ENCODE assay signal across 21 cellular contexts in genomic region chr1:30662291-30662840, GRCh38.
"Had no signal": no experiment of that assay in that cellular context is flagged by ENCODE, and none has a peak within 500 bp of the region (broad histone marks: within the 10 kb centered on the region; RNA-seq: fewer than 3 reads in every experiment).

No MANE protein-coding gene starts in this region.

- H3K4me3 ChIP-seq: thoracic aorta had no signal

- H3K36me3 ChIP-seq: thoracic aorta had no signal

- ATAC-seq: activated T-cell treated with anti-CD3 and anti-CD28 coated beads, Interleukin-2, amount 50 U/mL, for 72 hours; esophagus mucosa; natural killer cell treated with Interleukin-12 subunit alpha and Interleukin-12 subunit beta and Interleukin-15 and Interleukin-18, amount 100 ng/mL, for 72 hours; T-helper 17 cell had no signal

- DNase-seq: activated CD4-positive, alpha-beta memory T cell treated with anti-CD3 and anti-CD28 coated beads for 36 hours; activated CD4-positive, alpha-beta T cell treated with anti-CD3 and anti-CD28 coated beads for 48 hours; activated CD4-positive, CD25-positive, alpha-beta regulatory T cell; activated gamma-delta T cell treated with Interleukin-2 at 50 U/mL for 16 hours; activated T-cell treated with anti-CD3 and anti-CD28 coated beads, Interleukin-2, amount 50 U/mL, for 72 hours; central memory CD4-positive, alpha-beta T cell; effector memory CD4-positive, alpha-beta T cell; foreskin melanocyte; immature natural killer cell; nucleus accumbens; stimulated activated CD4-positive, alpha-beta T cell treated with anti-CD3 and anti-CD28 coated beads, Interleukin-4, amount 100 ng/mL, for 24 hours; stimulated activated naive CD4-positive, alpha-beta T cell treated with Interleukin-2 at 50 U/mL for 16 hours; T-helper 17 cell had no signal

- H3K27ac Mint-ChIP-seq: activated CD4-positive, alpha-beta memory T cell treated with anti-CD3 and anti-CD28 coated beads for 36 hours; activated naive CD4-positive, alpha-beta T cell treated with anti-CD3 and anti-CD28 coated beads, Interleukin-2, amount 50 U/mL, for 24 hours; activated T-cell treated with anti-CD3 and anti-CD28 coated beads, Interleukin-2, amount 50 U/mL, for 72 hours; immature natural killer cell; memory B cell; natural killer cell treated with Interleukin-12 subunit alpha and Interleukin-12 subunit beta and Interleukin-15 and Interleukin-18, amount 100 ng/mL, for 72 hours; T-helper 17 cell had no signal

- H3K4me1 Mint-ChIP-seq: activated naive CD4-positive, alpha-beta T cell treated with anti-CD3 and anti-CD28 coated beads, Interleukin-2, amount 50 U/mL, for 24 hours; immature natural killer cell; memory B cell; T-helper 17 cell had no signal

- H3K9me3 ChIP-seq: thoracic aorta had no signal

- H3K27ac ChIP-seq: thoracic aorta had no signal

- H3K4me3 Mint-ChIP-seq: activated CD4-positive, alpha-beta memory T cell treated with anti-CD3 and anti-CD28 coated beads for 36 hours; activated naive CD4-positive, alpha-beta T cell treated with anti-CD3 and anti-CD28 coated beads, Interleukin-2, amount 50 U/mL, for 24 hours; activated T-cell treated with anti-CD3 and anti-CD28 coated beads, Interleukin-2, amount 50 U/mL, for 72 hours; immature natural killer cell; memory B cell; natural killer cell treated with Interleukin-12 subunit alpha and Interleukin-12 subunit beta and Interleukin-15 and Interleukin-18, amount 100 ng/mL, for 72 hours; T-helper 17 cell had no signal

- H3K9me3 Mint-ChIP-seq: activated CD4-positive, alpha-beta memory T cell treated with anti-CD3 and anti-CD28 coated beads for 36 hours; activated naive CD4-positive, alpha-beta T cell treated with anti-CD3 and anti-CD28 coated beads, Interleukin-2, amount 50 U/mL, for 24 hours; activated T-cell treated with anti-CD3 and anti-CD28 coated beads, Interleukin-2, amount 50 U/mL, for 72 hours; memory B cell; natural killer cell treated with Interleukin-12 subunit alpha and Interleukin-12 subunit beta and Interleukin-15 and Interleukin-18, amount 100 ng/mL, for 72 hours had no signal

- H3K27me3 Mint-ChIP-seq: natural killer cell treated with Interleukin-12 subunit alpha and Interleukin-12 subunit beta and Interleukin-15 and Interleukin-18, amount 100 ng/mL, for 72 hours had no signal

- FAIRE-seq: colon, endothelial cell of umbilical vein had no signal

- H3K36me3 Mint-ChIP-seq: activated CD4-positive, alpha-beta memory T cell treated with anti-CD3 and anti-CD28 coated beads for 36 hours; activated naive CD4-positive, alpha-beta T cell treated with anti-CD3 and anti-CD28 coated beads, Interleukin-2, amount 50 U/mL, for 24 hours; brain; immature natural killer cell; memory B cell; natural killer cell treated with Interleukin-12 subunit alpha and Interleukin-12 subunit beta and Interleukin-15 and Interleukin-18, amount 100 ng/mL, for 72 hours had no signal
